In genomic region chr3:134797080-134797801, GRCh38 we compare ENCODE assay signal across 13 cellular contexts. TPM values are rescaled to one million over a fixed set of nuclear protein-coding genes. Genes with fewer than 3 reads are reported as not detected.
DNase-seq lines count a peak whose midpoint lies in the region; ATAC-seq, FAIRE-seq and TF ChIP-seq lines count a peak whose summit lies in the region.
"Had no signal": no experiment of that assay in that cellular context is flagged by ENCODE, and none has a peak within 500 bp of the region (broad histone marks: within the 10 kb centered on the region; RNA-seq: fewer than 3 reads in every experiment).

No MANE protein-coding gene starts in this region.

- no peaks in the 10 kb centered on the region; a peak in 1 of 8 replicates for H3K36me3 ChIP-seq in H1 (ENCODE audit: control insufficient read depth in 2 of 4, insufficient read depth in 4 of 4, low read length in 3 of 4)

- H3K79me1 ChIP-seq in H1 (ENCODE audit: low read depth, low read length): no peaks in the 10 kb centered on the region; the same call in 1 of the 2 replicates

- peak overlapping the region; percentile 77; the same call in 1 of the 2 replicates for H2BK12ac ChIP-seq in H1 (ENCODE audit: low read depth, low read length)

- H3K56ac ChIP-seq in H1 (replicated peaks; ENCODE audit: insufficient read length, low read depth, low read length): no peak overlapping the region

- H3K27ac ChIP-seq in right cardiac atrium (ENCODE audit: low read length): no peak overlapping the region
- H3K27ac ChIP-seq in H1 (ENCODE audit: low read depth, low read length): no peak overlapping the region

- no peak overlapping the region for H3K27ac Mint-ChIP-seq in neural crest cell (ENCODE audit: unreplicated experiment)
- H3K27ac Mint-ChIP-seq: activated naive CD4-positive, alpha-beta T cell treated with anti-CD3 and anti-CD28 coated beads, Interleukin-2, amount 50 U/mL, for 24 hours had no signal

- DNase-seq in right cardiac atrium (no peak), cardiac septum (ENCODE audit: low spot score) (no peak), H1 (ENCODE audit: low read depth in 1 of 2, low spot score in 2 of 2) (peak in 1 of 2 experiments; percentile 64), neural crest cell (ENCODE audit: low read depth, low spot score) (peak; percentile 6)
- no peak for DNase-seq in activated naive CD4-positive, alpha-beta T cell (lab: John Stamatoyannopoulos, UW)
- DNase-seq in effector CD8-positive, alpha-beta T cell (lab: John Stamatoyannopoulos, UW): no peak
- DNase-seq: DMS 273 treated with DMSO at 0.1 percent for 48 hours; stimulated activated naive CD8-positive, alpha-beta T cell treated with anti-CD3 and anti-CD28 coated beads, Interleukin-15, Interleukin-2, amounts not matched to agents 100 U/mL and 50 U/mL, for 24 hours had no signal

- H3K23me2 ChIP-seq in H1 (ENCODE audit: low read depth, low read length): peaks cover 19% of the 10 kb centered on the region; the same call in 1 of the 2 replicates

- H3K9me3 ChIP-seq in right cardiac atrium (ENCODE audit: control insufficient read depth, low read length) (no peaks in the 10 kb centered on the region), H1 (ENCODE audit: insufficient read depth in 2 of 2, low read depth in 1 of 2, low read length in 1 of 2) (no peaks in the 10 kb centered on the region)

- CTCF ChIA-PET in H1 (lab: Charles Lee; ENCODE audit: partially characterized antibody): interaction anchor here (0.6 to 9.0 kb wide), 11 partner anchors 10 to 707 kb away, joined by 3 to 84 read pairs (median 5); no protein-coding TSS in a partner anchor

- FAIRE-seq in H1 (lab: Jason Lieb, UNC): no peak
- FAIRE-seq: frontal cortex, HTR-8/SVneo had no signal

- 4% methylated on average over 32 of the region's 32 CpGs for WGBS in right cardiac atrium
- WGBS in H1 (ENCODE audit: extremely low coverage in 1 of 2, insufficient coverage in 1 of 2, insufficient read length in 1 of 2, insufficient replicate concordance in 2 of 2, low coverage in 1 of 2, low lambda C conversion rate in 2 of 2, missing lambda C conversion rate in 1 of 2), 2 experiments: 8% methylated on average over 32 of the region's 32 CpGs; no CpG with 5 or more reads in 1 of the 2 experiments

- no peak overlapping the region for H3K23ac ChIP-seq in H1 (ENCODE audit: insufficient read length)

- H2BK5ac ChIP-seq in H1 (ENCODE audit: low read depth, low read length): no peak overlapping the region

- POLR2A ChIA-PET in H1 (lab: Charles Lee; ENCODE audit: partially characterized antibody): interaction anchor here (0.6 to 2.1 kb wide), 3 partner anchors 8 to 13 kb away, joined by 3 to 7 read pairs (median 6); no protein-coding TSS in a partner anchor

- no peak for TF ChIP-seq RAD21 in H1 (IDR thresholded peaks at IDR 0.05 in 1 of 2, conservative IDR thresholded peaks at IDR 0.05 in 1 of 2; ENCODE audit: low read depth in 2 of 2, low read length in 2 of 2)

- intact Hi-C loops in right cardiac atrium (cut with DNase I): loop anchor here (5.0 to 10.0 kb wide), 3 partner anchors 705 to 1100 kb away; no protein-coding TSS in a partner anchor
- intact Hi-C loops in cardiac septum (cut with DNase I): no loop called here

- no peak overlapping the region for H2BK120ac ChIP-seq in H1 (replicated peaks; ENCODE audit: low read depth, low read length)

- peak overlapping the region; percentile 48; the same call in 1 of the 2 replicates for H3K18ac ChIP-seq in H1 (ENCODE audit: extremely low read depth, low read length)

- H4K8ac ChIP-seq in H1 (ENCODE audit: extremely low read depth, insufficient read depth, low read length): no peak overlapping the region; the same call in 1 of the 2 replicates

- no peak overlapping the region for H3K4ac ChIP-seq in H1 (replicated peaks; ENCODE audit: insufficient read length, low read depth, low read length)

- peak overlapping the region; percentile 85 to 99 for H3K4me2 ChIP-seq in H1 (ENCODE audit: insufficient read depth in 1 of 2, low read depth in 2 of 2, low read length in 2 of 2)

- H3K4me1 ChIP-seq in right cardiac atrium (ENCODE audit: control insufficient read depth, insufficient read depth, low read length): no peaks in the 10 kb centered on the region
- peaks cover 3 to 17% (median 12%) of the 10 kb centered on the region in 4 experiments; a peak in 6 of 7 replicates for H3K4me1 ChIP-seq in H1 (replicated peaks in 1 of 4; ENCODE audit: control insufficient read depth in 3 of 4, insufficient read depth in 4 of 4, low read length in 3 of 4)

- H3K4me3 ChIP-seq in right cardiac atrium (ENCODE audit: low read length) (peak overlapping the region; percentile 15), H1 (ENCODE audit: extremely low read depth in 1 of 4, insufficient read depth in 2 of 4, low read depth in 3 of 4, low read length in 4 of 4) (peak overlapping the region; percentile 46 to 73 (median 67))

- H3K9me3 Mint-ChIP-seq in neural crest cell: no peaks in the 10 kb centered on the region
- H3K9me3 Mint-ChIP-seq: activated naive CD4-positive, alpha-beta T cell treated with anti-CD3 and anti-CD28 coated beads, Interleukin-2, amount 50 U/mL, for 24 hours had no signal

- TF ChIP-seq POLR2A in H1 (IDR thresholded peaks at IDR 0.05; ENCODE audit: control extremely low read depth in 1 of 2, low read depth in 2 of 2, low read length in 2 of 2) (no peak), GM18505 (IDR thresholded peaks at IDR 0.05; ENCODE audit: borderline replicate concordance, extremely low read depth, insufficient read depth, insufficient read length) (no peak)

- peak overlapping the region; percentile 74 for H2AFZ ChIP-seq in H1 (ENCODE audit: low read length)

- TF ChIP-seq EP300 in H1 (IDR thresholded peaks at IDR 0.05; ENCODE audit: borderline replicate concordance in 1 of 2, low read depth in 2 of 2, low read length in 2 of 2): no peak

- no peak overlapping the region for H2AK5ac ChIP-seq in H1 (ENCODE audit: low read depth, low read length)

- no peaks in the 10 kb centered on the region for H3K36me3 Mint-ChIP-seq in neural crest cell (ENCODE audit: low read depth)
- H3K36me3 Mint-ChIP-seq: activated naive CD4-positive, alpha-beta T cell treated with anti-CD3 and anti-CD28 coated beads, Interleukin-2, amount 50 U/mL, for 24 hours had no signal

- no peak overlapping the region for H3K14ac ChIP-seq in H1 (ENCODE audit: insufficient read length)

- ATAC-seq in right cardiac atrium (no peak), esophagus mucosa (no peak), GM18505 (IDR thresholded peaks at IDR 0.05; ENCODE audit: unreplicated experiment) (no peak)
- ATAC-seq: stimulated activated naive CD8-positive, alpha-beta T cell treated with anti-CD3 and anti-CD28 coated beads, Interleukin-15, Interleukin-2, amounts not matched to agents 100 U/mL and 50 U/mL, for 24 hours had no signal

- H3K27me3 ChIP-seq in right cardiac atrium (ENCODE audit: control insufficient read depth, insufficient read depth): no peaks in the 10 kb centered on the region
- H3K27me3 ChIP-seq in H1 (replicated peaks in 1 of 4; ENCODE audit: control insufficient read depth in 3 of 4, extremely low read depth in 1 of 4, insufficient read depth in 3 of 4, low read length in 3 of 4): peaks cover 14 to 42% (median 33%) of the 10 kb centered on the region in 4 experiments

- H2BK15ac ChIP-seq in H1 (ENCODE audit: low read length): no peak overlapping the region

- peak overlapping the region in 2 of 4 experiments; percentile 20 to 35; a peak in 4 of 7 replicates for H3K9ac ChIP-seq in H1 (replicated peaks in 1 of 4; ENCODE audit: extremely low read depth in 1 of 4, low read depth in 3 of 4, low read length in 3 of 4)

- peaks cover 1 to 2% of the 10 kb centered on the region in 2 experiments for H4K20me1 ChIP-seq in H1 (replicated peaks in 1 of 2; ENCODE audit: control insufficient read depth in 1 of 2, insufficient read depth in 2 of 2, low read length in 2 of 2)

- H3K79me2 ChIP-seq in H1 (ENCODE audit: control insufficient read depth in 1 of 2, insufficient read depth in 2 of 2, low read length in 2 of 2): no peaks in the 10 kb centered on the region

- no peak overlapping the region for H2BK20ac ChIP-seq in H1 (ENCODE audit: low read length)

- H3K4me3 Mint-ChIP-seq in neural crest cell: peak overlapping the region; percentile 100
- H3K4me3 Mint-ChIP-seq: activated naive CD4-positive, alpha-beta T cell treated with anti-CD3 and anti-CD28 coated beads, Interleukin-2, amount 50 U/mL, for 24 hours had no signal

- no peak overlapping the region for H4K5ac ChIP-seq in H1 (ENCODE audit: insufficient read length, low read depth, low read length)

- H3K27me3 Mint-ChIP-seq in neural crest cell (ENCODE audit: low read depth): peaks cover 49% of the 10 kb centered on the region

- peaks cover 13% of the 10 kb centered on the region for H3K4me1 Mint-ChIP-seq in neural crest cell

- H4K91ac ChIP-seq in H1 (replicated peaks; ENCODE audit: insufficient read length, low read length): no peak overlapping the region

- TF ChIP-seq CTCF in H1 (IDR thresholded peaks at IDR 0.05; ENCODE audit: control extremely low read depth in 1 of 3, insufficient read depth in 1 of 3, low read depth in 1 of 3, low read length in 3 of 3) (no peak), neural crest cell (conservative IDR thresholded peaks at IDR 0.05) (no peak)

TF ChIP-seq in H1, 55 proteins besides CTCF, POLR2A, EP300 and RAD21:
- TF ChIP-seq SUZ12 (IDR thresholded peaks at IDR 0.05; ENCODE audit: low read length) (peak; percentile 37), RNF2 (IDR thresholded peaks at IDR 0.05; ENCODE audit: borderline replicate concordance, low read depth, low read length, missing control alignments, poor library complexity, severe bottlenecking) (peak; percentile 27), EZH2 (IDR thresholded peaks at IDR 0.05; ENCODE audit: low read depth, low read length, severe bottlenecking) (peak; percentile 57), TEAD4 (IDR thresholded peaks at IDR 0.05; ENCODE audit: low read depth, low read length) (no peak)

RNA-seq across cellular contexts. Expression of gene EPHB1, which starts 2.2 kb away (rescaled TPM):
- total RNA-seq in right cardiac atrium: 1 to 10 TPM in 3 of 4 donors, under 1 TPM in 1; 0.97 to 1.6 (median 1.3) TPM
- 0.23 TPM for polyA plus RNA-seq in right cardiac atrium
- 1.1 TPM for total RNA-seq in cardiac septum
- 5.9 TPM in 2 replicates for total RNA-seq in H1 (2021; fragmentation: NEBNext Ultra II Directional; extraction: Animal tissue kit (Norgen Biotek cat#: 25700))
- 3.5 and 5.4 TPM in 2 replicates for polyA plus RNA-seq in H1 (2011; rRNA removed)
- 3.2 TPM for polyA plus RNA-seq in H1 (2011; cell fraction: cytosol; rRNA removed)
- 7.8 TPM for polyA plus RNA-seq in H1 (2011; cell fraction: nucleus; rRNA removed)
- polyA plus RNA-seq in H1 (2012, experiment 1 of 2): 4.5 to 5.2 TPM (median 4.8 TPM) in 4 replicates
- polyA plus RNA-seq in H1 (2012, experiment 2 of 2): 1.6 TPM
- polyA plus RNA-seq in H1 (2013, experiment 1 of 2): 6.0 TPM
- polyA plus RNA-seq in H1 (2013, experiment 2 of 2): 6.3 TPM
- polyA minus RNA-seq in H1 (2011; rRNA and poly(A)+ RNA removed): 8.8 and 10.6 TPM in 2 replicates
- polyA minus RNA-seq in H1 (2011; cell fraction: cytosol; rRNA and poly(A)+ RNA removed): 6.4 TPM
- 39.9 TPM for polyA minus RNA-seq in H1 (2011; cell fraction: nucleus; rRNA and poly(A)+ RNA removed)
- 12.5 and 13.7 TPM in 2 replicates for total RNA-seq in neural crest cell
- 0.40 TPM for total RNA-seq in esophagus mucosa
